Comparison of ENCODE assay signal across 23 cellular contexts in the genomic region with DNA sequence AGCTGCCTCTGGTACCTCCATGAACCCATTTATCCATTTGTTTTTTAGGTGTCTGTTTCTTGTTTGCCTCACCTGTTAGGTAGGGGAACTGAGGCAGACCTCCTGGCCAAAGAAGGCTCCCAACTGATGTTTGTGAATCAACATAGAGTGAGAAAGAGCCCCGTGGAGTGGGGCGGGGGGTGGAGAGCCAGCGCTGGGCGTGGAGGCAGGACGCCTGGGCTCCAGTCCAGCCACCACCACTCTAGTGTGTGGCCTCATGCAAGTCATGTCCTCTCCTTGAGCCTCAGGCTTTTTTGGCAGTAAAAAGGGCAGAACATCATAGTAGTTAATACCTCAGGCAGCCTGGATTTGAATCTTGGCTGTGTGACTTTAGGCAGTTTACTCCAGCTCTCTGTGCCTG. TPM values are rescaled to one million over a fixed set of nuclear protein-coding genes. Genes with fewer than 3 reads are reported as not detected.
"Had no signal": no experiment of that assay in that cellular context is flagged by ENCODE, and none has a peak within 500 bp of the region (broad histone marks: within the 10 kb centered on the region; RNA-seq: fewer than 3 reads in every experiment).

No MANE protein-coding gene starts in this region.

- H3K36me3 ChIP-seq: esophagus squamous epithelium, left ventricle myocardium inferior, pancreas, transverse colon had no signal

- ATAC-seq: naive thymus-derived CD4-positive, alpha-beta T cell; pancreas; psoas muscle had no signal

- H3K27ac ChIP-seq: epithelial cell of prostate, esophagus squamous epithelium, left ventricle myocardium inferior, pancreas, psoas muscle, transverse colon, VCaP had no signal

- H3K4me1 ChIP-seq: esophagus squamous epithelium, left ventricle myocardium inferior, pancreas, psoas muscle, transverse colon had no signal

- DNase-seq: activated CD4-positive, alpha-beta T cell treated with anti-CD3 and anti-CD28 coated beads for 4 hours; activated CD4-positive, alpha-beta T cell treated with anti-CD3 and anti-CD28 coated beads, Interleukin-2, amount 50 U/mL, for 4 hours; activated effector memory CD4-positive, alpha-beta T cell treated with Interleukin-2 at 50 U/mL for 16 hours; activated naive CD4-positive, alpha-beta T cell treated with Interleukin-2 at 50 U/mL for 16 hours; anterior cingulate cortex; dermis blood vessel endothelial cell; effector CD4-positive, alpha-beta T cell; esophagus squamous epithelium; glutamatergic neuron; left ventricle myocardium inferior; naive thymus-derived CD4-positive, alpha-beta T cell; nucleus accumbens; pancreas; psoas muscle; stimulated activated CD4-positive, alpha-beta T cell treated with anti-CD3 and anti-CD28 coated beads, Interleukin-2, amount 100 ng/mL, for 48 hours; stimulated activated naive CD4-positive, alpha-beta T cell treated with Interleukin-2 at 50 U/mL for 16 hours; transverse colon had no signal

- H3K9me3 ChIP-seq: pancreas had no signal

- H3K4me3 ChIP-seq: esophagus squamous epithelium, left ventricle myocardium inferior, pancreas, psoas muscle, transverse colon had no signal

RNA-seq across cellular contexts. Expression of a gene that starts 42.2 kb away (rescaled TPM):
- total RNA-seq: bronchial epithelial cell; dermis blood vessel endothelial cell; esophagus squamous epithelium; left ventricle myocardium inferior; mesothelial cell of epicardium; naive thymus-derived CD4-positive, alpha-beta T cell; psoas muscle; T-helper 1 cell treated with Interleukin-12 subunit alpha and Interleukin-12 subunit beta and Interleukin-4 antibody, amounts not matched to agents 30 ng/mL and 1 ng/mL, for 36 hours; transverse colon had no signal
- polyA plus RNA-seq: naive thymus-derived CD4-positive, alpha-beta T cell; psoas muscle had no signal

RNA-seq across cellular contexts. Expression of a gene that starts 50.5 kb away (rescaled TPM):
- total RNA-seq: dermis blood vessel endothelial cell; naive thymus-derived CD4-positive, alpha-beta T cell; neural crest cell; T-helper 1 cell treated with Interleukin-12 subunit alpha and Interleukin-12 subunit beta and Interleukin-4 antibody, amounts not matched to agents 30 ng/mL and 1 ng/mL, for 36 hours had no signal
- polyA plus RNA-seq: naive thymus-derived CD4-positive, alpha-beta T cell had no signal
